8 cellular contexts compared by ENCODE assay signal in genomic region chr4:165208741-165209388, GRCh38. TPM values are rescaled to one million over a fixed set of nuclear protein-coding genes. Genes with fewer than 3 reads are reported as not detected.
A peak's percentile ranks its signal among the peaks of the same experiment; 100 is the strongest.
DNase-seq lines count a peak whose midpoint lies in the region; ATAC-seq and TF ChIP-seq lines count a peak whose summit lies in the region.

No MANE protein-coding gene starts in this region.

- no peaks in the 10 kb centered on the region for H3K27me3 ChIP-seq in thoracic aorta (replicated peaks; ENCODE audit: insufficient read depth)

- no peaks in the 10 kb centered on the region for H3K9me3 Mint-ChIP-seq in immature natural killer cell

- H3K36me3 Mint-ChIP-seq in immature natural killer cell: no peaks in the 10 kb centered on the region

- no peak for TF ChIP-seq CTCF in thoracic aorta (IDR thresholded peaks at IDR 0.05)

- no peaks in the 10 kb centered on the region for H3K36me3 ChIP-seq in thoracic aorta

- H3K27ac ChIP-seq in thoracic aorta: peak overlapping the region in 1 of 2 donors; percentile 6

- H3K9me3 ChIP-seq in thoracic aorta: no peaks in the 10 kb centered on the region

- H3K4me1 ChIP-seq in thoracic aorta (ENCODE audit: control insufficient read depth in 1 of 2, low read depth in 2 of 2): peaks cover 14% of the 10 kb centered on the region in 2 donors

- peak overlapping the region; percentile 49 to 93 (median 88) for H3K4me3 Mint-ChIP-seq in immature natural killer cell

- peaks cover 35 to 70% of the 10 kb centered on the region in 2 donors for H3K4me1 Mint-ChIP-seq in immature natural killer cell

- peak; percentile 32 for DNase-seq in stimulated activated CD4-positive, alpha-beta T cell treated with anti-CD3 and anti-CD28 coated beads, Interleukin-1b, Interleukin-23, amount 100 ng/mL, for 48 hours
- DNase-seq in stimulated activated CD4-positive, alpha-beta T cell treated with anti-CD3 and anti-CD28 coated beads, Interleukin-4, amount 100 ng/mL, for 1 hour: no peak
- DNase-seq in activated CD8-positive, alpha-beta memory T cell treated with anti-CD3 and anti-CD28 coated beads, Interleukin-2, amount 50 U/mL, for 4 hours: peak; percentile 30
- no peak for DNase-seq in immature natural killer cell
- no peak for DNase-seq in thoracic aorta (ENCODE audit: low spot score)
- DNase-seq in LoVo (ENCODE audit: low spot score): no peak
- no peak for DNase-seq in NCI-H2107 treated with DMSO at 0.1 percent for 48 hours (lab: John Stamatoyannopoulos, UW; ENCODE audit: unreplicated experiment)
- no peak for DNase-seq in NCI-H1930 (lab: John Stamatoyannopoulos, UW)

- H3K27me3 Mint-ChIP-seq in immature natural killer cell (ENCODE audit: low read depth in 3 of 3): peaks cover 4 to 8% (median 4%) of the 10 kb centered on the region in 3 donors

- H3K4me3 ChIP-seq in thoracic aorta: peak overlapping the region; percentile 92

- no peak for ATAC-seq in thoracic aorta (ENCODE audit: insufficient number of reproducible peaks, low FRiP score, low read depth)

- peak overlapping the region in 5 of 6 donors; percentile 20 to 77 (median 58) for H3K27ac Mint-ChIP-seq in immature natural killer cell

RNA-seq across cellular contexts. Expression of gene KLHL2, which starts 1.5 kb away (rescaled TPM):
- 1 to 10 TPM; 2.6 to 4.0 (median 3.5) TPM for polyA plus RNA-seq in immature natural killer cell
- total RNA-seq in thoracic aorta: 10 to 100 TPM; 13.5 to 48.2 TPM

Comparison
In these comparisons a context has a peak if more than half of its experiments do, and no peak if none do; other contexts are left out.
1. DNase-seq: peak in stimulated activated CD4-positive, alpha-beta T cell treated with anti-CD3 and anti-CD28 coated beads, Interleukin-1b, Interleukin-23, amount 100 ng/mL, for 48 hours (single experiment) and activated CD8-positive, alpha-beta memory T cell treated with anti-CD3 and anti-CD28 coated beads, Interleukin-2, amount 50 U/mL, for 4 hours (single experiment); none in stimulated activated CD4-positive, alpha-beta T cell treated with anti-CD3 and anti-CD28 coated beads, Interleukin-4, amount 100 ng/mL, for 1 hour (single experiment), immature natural killer cell (0 of 3), thoracic aorta (single experiment), LoVo (single experiment), NCI-H2107 treated with DMSO at 0.1 percent for 48 hours (single experiment) and NCI-H1930 (0 of 2).